Comparison of ENCODE assay signal across 22 cellular contexts in the genomic region with DNA sequence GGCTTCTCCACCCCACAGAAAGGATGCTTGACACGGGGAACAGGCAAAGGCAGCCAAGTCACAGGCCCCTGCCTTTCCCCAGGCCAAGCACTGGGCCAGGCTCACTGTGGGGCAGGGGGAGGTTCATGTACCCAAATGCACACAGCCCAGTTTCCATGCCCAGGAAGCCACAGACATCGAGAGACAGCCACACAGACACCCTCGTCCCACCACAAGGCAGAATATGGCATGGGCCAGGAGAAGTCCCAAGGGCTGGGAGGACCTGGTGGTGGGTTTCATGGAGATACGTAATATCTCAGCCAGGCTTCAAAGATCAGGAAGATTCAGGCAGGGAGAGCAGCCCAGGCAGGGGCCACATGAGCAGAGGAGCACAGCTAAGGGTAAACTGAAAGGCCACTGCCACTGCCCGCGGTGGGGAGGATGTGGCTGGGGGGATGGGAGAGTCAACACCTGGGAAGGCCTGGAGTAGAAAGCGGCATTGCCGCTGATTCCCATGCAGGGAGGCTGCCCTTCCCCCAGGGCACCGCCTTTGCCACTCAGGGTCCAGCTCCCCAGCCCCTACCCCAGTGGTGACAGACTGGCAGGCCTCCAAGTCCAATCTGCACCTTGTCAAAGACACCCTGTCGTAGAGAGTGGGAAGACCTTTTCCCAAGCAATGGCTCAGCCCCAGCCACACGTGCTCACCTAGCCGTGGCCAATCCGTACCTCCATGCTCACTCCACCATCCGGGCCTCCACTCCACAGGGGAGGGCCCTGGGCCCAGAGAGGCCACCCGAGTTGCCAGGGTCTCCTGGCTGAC. TPM values are rescaled to one million over a fixed set of nuclear protein-coding genes. Genes with fewer than 3 reads are reported as not detected.
DNase-seq lines count a peak whose midpoint lies in the region; ATAC-seq and TF ChIP-seq lines count a peak whose summit lies in the region.
"Had no signal": no experiment of that assay in that cellular context is flagged by ENCODE, and none has a peak within 500 bp of the region (broad histone marks: within the 10 kb centered on the region; RNA-seq: fewer than 3 reads in every experiment).

No MANE protein-coding gene starts in this region.

- H2BK12ac ChIP-seq in H9 (ENCODE audit: insufficient read length, low read depth, low read length) = no peak overlapping the region

- no peak overlapping the region for H2AK5ac ChIP-seq in H9 (ENCODE audit: insufficient read length, low read length)

- no peaks in the 10 kb centered on the region for H3K9me3 ChIP-seq in H9 (ENCODE audit: control insufficient read depth, low read depth, low read length)
- no peaks in the 10 kb centered on the region for H3K9me3 ChIP-seq in neural progenitor cell (ENCODE audit: low read depth)
- H3K9me3 ChIP-seq: ascending aorta, Caco-2, heart left ventricle had no signal

- peaks cover 46% of the 10 kb centered on the region for H3K4me1 Mint-ChIP-seq in activated naive CD8-positive, alpha-beta T cell (ENCODE audit: low read depth)
- H3K4me1 Mint-ChIP-seq in activated naive CD8-positive, alpha-beta T cell treated with anti-CD3 and anti-CD28 coated beads, Interleukin-2, amount 50 U/mL, for 24 hours = peaks cover 43% of the 10 kb centered on the region
- H3K4me1 Mint-ChIP-seq in H9 = peaks cover 38 to 77% of the 10 kb centered on the region in 2 experiments
- H3K4me1 Mint-ChIP-seq in activated CD8-positive, alpha-beta T cell treated with anti-CD3 and anti-CD28 coated beads, Interleukin-2, amount 10 ng/mL, durations not matched to agents 7 days and 5 days (ENCODE audit: low read depth) = peaks cover 60% of the 10 kb centered on the region
- H3K4me1 Mint-ChIP-seq in neural progenitor cell = peaks cover 50% of the 10 kb centered on the region

- H3K79me2 ChIP-seq in H9 (ENCODE audit: insufficient read depth, low read length) = no peaks in the 10 kb centered on the region
- no peaks in the 10 kb centered on the region for H3K79me2 ChIP-seq in neural progenitor cell (ENCODE audit: low read depth)

- WGBS in H9 (ENCODE audit: extremely low coverage, insufficient read length, low lambda C conversion rate) = no CpG with 5 or more reads among the region's 15 CpGs

- POLR2A ChIA-PET in activated CD8-positive, alpha-beta T cell treated with anti-CD3 and anti-CD28 coated beads, Interleukin-2, amount 10 ng/mL, durations not matched to agents 7 days and 5 days (lab: Charles Lee) = no interaction called here

- H2BK120ac ChIP-seq in H9 (ENCODE audit: low read depth, low read length, poor library complexity, severe bottlenecking) = no peak overlapping the region

- no peak overlapping the region for H2BK20ac ChIP-seq in H9 (ENCODE audit: low read depth, low read length, poor library complexity, severe bottlenecking)

- H3K23ac ChIP-seq in H9 (ENCODE audit: insufficient read length, low read depth, low read length) = no peak overlapping the region

- H3K4ac ChIP-seq in H9 (ENCODE audit: low read depth, low read length) = no peak overlapping the region

- H3K9me3 Mint-ChIP-seq in activated naive CD8-positive, alpha-beta T cell (ENCODE audit: low read depth) = no peaks in the 10 kb centered on the region
- no peaks in the 10 kb centered on the region for H3K9me3 Mint-ChIP-seq in activated naive CD8-positive, alpha-beta T cell treated with anti-CD3 and anti-CD28 coated beads, Interleukin-2, amount 50 U/mL, for 24 hours
- H3K9me3 Mint-ChIP-seq in H9 (no peaks in the 10 kb centered on the region), neural progenitor cell (no peaks in the 10 kb centered on the region)
- H3K9me3 Mint-ChIP-seq in activated CD8-positive, alpha-beta T cell treated with anti-CD3 and anti-CD28 coated beads, Interleukin-2, amount 10 ng/mL, durations not matched to agents 7 days and 5 days (ENCODE audit: insufficient read depth) = no peaks in the 10 kb centered on the region

- no peak overlapping the region; the same call in 1 of the 2 replicates for H3K14ac ChIP-seq in H9 (ENCODE audit: insufficient read depth, low read length)

- H3K27me3 ChIP-seq in H9 (ENCODE audit: insufficient read depth, low read length) = no peaks in the 10 kb centered on the region
- H3K27me3 ChIP-seq in neural progenitor cell = no peaks in the 10 kb centered on the region
- H3K27me3 ChIP-seq: ascending aorta had no signal

- H3K4me1 ChIP-seq in H9 (ENCODE audit: insufficient read depth, low read length) (peaks cover 20% of the 10 kb centered on the region; the same call in 1 of the 2 replicates), neural progenitor cell (peaks cover 39% of the 10 kb centered on the region)

- DNase-seq in activated naive CD8-positive, alpha-beta T cell treated with anti-CD3 and anti-CD28 coated beads, Interleukin-2, amount 50 U/mL, for 24 hours = no peak
- no peak for DNase-seq in H9
- no peak for DNase-seq in activated CD8-positive, alpha-beta T cell treated with anti-CD3 and anti-CD28 coated beads, Interleukin-2, amount 10 ng/mL, durations not matched to agents 7 days and 5 days
- DNase-seq in neural progenitor cell (ENCODE audit: low spot score) = no peak
- no peak for DNase-seq in HPDE6-E6E7 (ENCODE audit: extremely low spot score)
- DNase-seq in NCI-H146 (lab: John Stamatoyannopoulos, UW) = no peak
- DNase-seq: activated gamma-delta T cell treated with Interleukin-2 at 50 U/mL for 16 hours; Caco-2; cerebellar nuclear complex; heart left ventricle; left colon; mesenchymal stem cell; NCI-H2107; NCI-H526; stimulated activated CD4-positive, alpha-beta T cell treated with anti-CD3 and anti-CD28 coated beads, Interleukin-4, amount 100 ng/mL, for 24 hours; trophoblast cell had no signal

- CTCF ChIA-PET in activated CD8-positive, alpha-beta T cell treated with anti-CD3 and anti-CD28 coated beads, Interleukin-2, amount 10 ng/mL, durations not matched to agents 7 days and 5 days (lab: Charles Lee) = interaction anchor here (2.5 to 4.0 kb wide), 2 partner anchors 16 to 31 kb away, joined by 6 to 14 read pairs; no protein-coding TSS in a partner anchor

- no peak overlapping the region for H4K5ac ChIP-seq in H9 (ENCODE audit: insufficient read length, low read depth, low read length)

- H2BK5ac ChIP-seq in H9 (ENCODE audit: insufficient read length, low read length) = no peak overlapping the region

- no peaks in the 10 kb centered on the region for H3K36me3 ChIP-seq in neural progenitor cell
- H3K36me3 ChIP-seq: ascending aorta had no signal

- H4K20me1 ChIP-seq in H9 (ENCODE audit: control insufficient read depth, insufficient read depth, insufficient read length) = no peaks in the 10 kb centered on the region
- no peaks in the 10 kb centered on the region for H4K20me1 ChIP-seq in neural progenitor cell (ENCODE audit: low read depth)

- H3K23me2 ChIP-seq in H9 (ENCODE audit: insufficient read length, low read depth, low read length, poor library complexity, severe bottlenecking) = peaks cover 4% of the 10 kb centered on the region

- H3K4me2 ChIP-seq in H9 (ENCODE audit: insufficient read depth, insufficient read length, low read length) (no peak overlapping the region), neural progenitor cell (no peak overlapping the region)

- no peak for TF ChIP-seq CTCF in H9 (conservative IDR thresholded peaks at IDR 0.05)
- no peak for TF ChIP-seq CTCF in neural progenitor cell (IDR thresholded peaks at IDR 0.05)

- no peak for ATAC-seq in activated naive CD8-positive, alpha-beta T cell treated with anti-CD3 and anti-CD28 coated beads, Interleukin-2, amount 50 U/mL, for 24 hours
- no peak for ATAC-seq in activated CD8-positive, alpha-beta T cell treated with anti-CD3 and anti-CD28 coated beads, Interleukin-2, amount 10 ng/mL, durations not matched to agents 7 days and 5 days
- no peak for ATAC-seq in HG02763 (IDR thresholded peaks at IDR 0.05; ENCODE audit: unreplicated experiment)
- ATAC-seq: heart left ventricle, left colon had no signal

- no peaks in the 10 kb centered on the region for H3K79me1 ChIP-seq in H9 (ENCODE audit: insufficient read depth, low read depth, low read length, poor library complexity, severe bottlenecking)

- no peak overlapping the region for H3K4me3 ChIP-seq in neural progenitor cell
- H3K4me3 ChIP-seq: ascending aorta, heart left ventricle, SK-N-MC had no signal

- no peak overlapping the region for H4K8ac ChIP-seq in H9 (replicated peaks; ENCODE audit: insufficient read length, low read depth, low read length)

- H3K27me3 Mint-ChIP-seq in activated naive CD8-positive, alpha-beta T cell = no peaks in the 10 kb centered on the region
- no peaks in the 10 kb centered on the region for H3K27me3 Mint-ChIP-seq in activated naive CD8-positive, alpha-beta T cell treated with anti-CD3 and anti-CD28 coated beads, Interleukin-2, amount 50 U/mL, for 24 hours
- H3K27me3 Mint-ChIP-seq in H9 (ENCODE audit: low read depth) = peaks cover 11% of the 10 kb centered on the region
- no peaks in the 10 kb centered on the region for H3K27me3 Mint-ChIP-seq in activated CD8-positive, alpha-beta T cell treated with anti-CD3 and anti-CD28 coated beads, Interleukin-2, amount 10 ng/mL, durations not matched to agents 7 days and 5 days (ENCODE audit: low read depth)
- H3K27me3 Mint-ChIP-seq in neural progenitor cell (ENCODE audit: insufficient read depth, low read depth) = peaks cover 16% of the 10 kb centered on the region

- H3K27ac ChIP-seq in H9 (ENCODE audit: insufficient read length, low read depth, low read length) (no peak overlapping the region), neural progenitor cell (no peak overlapping the region)
- H3K27ac ChIP-seq: ascending aorta, heart left ventricle, SK-N-MC had no signal

- H3K36me3 Mint-ChIP-seq in activated naive CD8-positive, alpha-beta T cell = no peaks in the 10 kb centered on the region
- peaks cover 14% of the 10 kb centered on the region for H3K36me3 Mint-ChIP-seq in activated naive CD8-positive, alpha-beta T cell treated with anti-CD3 and anti-CD28 coated beads, Interleukin-2, amount 50 U/mL, for 24 hours (ENCODE audit: low read depth)
- H3K36me3 Mint-ChIP-seq in H9 (ENCODE audit: insufficient read depth in 1 of 3, low read depth in 3 of 3) (peaks cover 1 to 18% (median 17%) of the 10 kb centered on the region in 3 experiments; a peak in 4 of 7 replicates), neural progenitor cell (no peaks in the 10 kb centered on the region)
- peaks cover 16% of the 10 kb centered on the region for H3K36me3 Mint-ChIP-seq in activated CD8-positive, alpha-beta T cell treated with anti-CD3 and anti-CD28 coated beads, Interleukin-2, amount 10 ng/mL, durations not matched to agents 7 days and 5 days (ENCODE audit: low read depth)

- H3K18ac ChIP-seq in H9 (ENCODE audit: insufficient read length, low read depth, low read length) = no peak overlapping the region

- H2AFZ ChIP-seq in H9 (ENCODE audit: low read length) (no peak overlapping the region), neural progenitor cell (replicated peaks) (no peak overlapping the region)

- no peak overlapping the region for H3T11ph ChIP-seq in H9 (ENCODE audit: low read length)

- no peak overlapping the region for H4K91ac ChIP-seq in H9 (ENCODE audit: insufficient read length, low read depth, low read length)

- no peak overlapping the region for H3K9ac ChIP-seq in H9 (ENCODE audit: extremely low read depth, insufficient read length, low read length)
- no peak overlapping the region for H3K9ac ChIP-seq in neural progenitor cell

- H2BK15ac ChIP-seq in H9 (ENCODE audit: low read depth, low read length) = no peak overlapping the region

- peaks cover 17% of the 10 kb centered on the region for H3F3A ChIP-seq in neural progenitor cell (ENCODE audit: low read depth)

- peak overlapping the region; percentile 22 for H3K27ac Mint-ChIP-seq in activated naive CD8-positive, alpha-beta T cell
- no peak overlapping the region for H3K27ac Mint-ChIP-seq in activated naive CD8-positive, alpha-beta T cell treated with anti-CD3 and anti-CD28 coated beads, Interleukin-2, amount 50 U/mL, for 24 hours
- peak overlapping the region in 2 of 3 experiments; percentile 11 to 86; a peak in 3 of 7 replicates for H3K27ac Mint-ChIP-seq in H9
- peak overlapping the region; percentile 23 for H3K27ac Mint-ChIP-seq in activated CD8-positive, alpha-beta T cell treated with anti-CD3 and anti-CD28 coated beads, Interleukin-2, amount 10 ng/mL, durations not matched to agents 7 days and 5 days
- peak overlapping the region; percentile 63 for H3K27ac Mint-ChIP-seq in neural progenitor cell

- no peak overlapping the region for H3K56ac ChIP-seq in H9 (ENCODE audit: insufficient read length, low read depth, low read length)

- peak overlapping the region; percentile 22 for H3K4me3 Mint-ChIP-seq in activated naive CD8-positive, alpha-beta T cell
- H3K4me3 Mint-ChIP-seq in activated naive CD8-positive, alpha-beta T cell treated with anti-CD3 and anti-CD28 coated beads, Interleukin-2, amount 50 U/mL, for 24 hours = no peak overlapping the region
- H3K4me3 Mint-ChIP-seq in H9 (peak overlapping the region in 1 of 2 experiments; percentile 6; a peak in 1 of 5 replicates), neural progenitor cell (peak overlapping the region; percentile 46)
- no peak overlapping the region for H3K4me3 Mint-ChIP-seq in activated CD8-positive, alpha-beta T cell treated with anti-CD3 and anti-CD28 coated beads, Interleukin-2, amount 10 ng/mL, durations not matched to agents 7 days and 5 days

RNA-seq across cellular contexts. Expression of a gene that starts 2.4 kb away (rescaled TPM):
- 2.0 and 3.3 TPM in 2 replicates for total RNA-seq in H9 (2021)
- 100 to 1,000 TPM; 227 to 232 TPM for total RNA-seq in activated CD8-positive, alpha-beta T cell treated with anti-CD3 and anti-CD28 coated beads, Interleukin-2, amount 10 ng/mL, durations not matched to agents 7 days and 5 days
- total RNA-seq in neural progenitor cell (ENCODE audit: low replicate concordance) = 2.3 and 10.6 TPM in 2 replicates
- total RNA-seq: epithelial cell of proximal tubule, RPMI7951 had no signal

RNA-seq across cellular contexts. Expression of a gene that starts 30.7 kb away (rescaled TPM):
- total RNA-seq in H9 (2021) = 17.1 and 17.7 TPM in 2 replicates
- under 1 TPM in 1 of 2 experiments, not detected in 1; 0.31 TPM for total RNA-seq in activated CD8-positive, alpha-beta T cell treated with anti-CD3 and anti-CD28 coated beads, Interleukin-2, amount 10 ng/mL, durations not matched to agents 7 days and 5 days
- total RNA-seq in neural progenitor cell (ENCODE audit: low replicate concordance) = 1.5 and 6.2 TPM in 2 replicates

Comparison
In these comparisons a context has a peak if more than half of its experiments do, and no peak if none do; other contexts are left out.
1. H3K4me3 Mint-ChIP-seq: peak in activated naive CD8-positive, alpha-beta T cell (single experiment) and neural progenitor cell (single experiment); none in activated naive CD8-positive, alpha-beta T cell treated with anti-CD3 and anti-CD28 coated beads, Interleukin-2, amount 50 U/mL, for 24 hours (single experiment) and activated CD8-positive, alpha-beta T cell treated with anti-CD3 and anti-CD28 coated beads, Interleukin-2, amount 10 ng/mL, durations not matched to agents 7 days and 5 days (single experiment).
2. RNA of a gene that starts 2.4 kb away (total RNA-seq): 227 to 232 TPM in activated CD8-positive, alpha-beta T cell treated with anti-CD3 and anti-CD28 coated beads, Interleukin-2, amount 10 ng/mL, durations not matched to agents 7 days and 5 days; 2.0 to 3.3 TPM in H9 and 2.3 to 10.6 TPM in neural progenitor cell; every median in the first group is over 10 times any median in the second.